19 cellular contexts compared by ENCODE assay signal in the genomic region with DNA sequence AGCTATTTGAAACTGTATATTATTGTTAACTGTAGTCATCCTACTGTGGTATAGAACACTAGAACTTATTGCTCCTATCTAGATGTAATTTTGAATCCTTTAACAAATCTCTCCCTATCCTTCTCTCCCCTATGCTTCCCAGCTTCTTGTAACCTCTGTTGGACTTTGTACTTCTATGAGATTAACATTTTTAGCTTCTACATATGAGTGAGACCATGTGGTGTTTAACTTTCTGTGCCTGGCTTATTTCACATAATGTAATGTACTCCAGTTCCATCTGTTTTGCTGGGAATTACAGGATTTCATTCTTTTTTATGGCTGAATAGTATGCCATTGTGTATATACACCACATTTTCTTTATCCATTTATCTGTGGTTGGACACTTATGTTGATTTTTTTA.
A peak's percentile ranks its signal among the peaks of the same experiment; 100 is the strongest.
DNase-seq lines count a peak whose midpoint lies in the region; FAIRE-seq and TF ChIP-seq lines count a peak whose summit lies in the region.
"Had no signal": no experiment of that assay in that cellular context is flagged by ENCODE, and none has a peak within 500 bp of the region (broad histone marks: within the 10 kb centered on the region; RNA-seq: fewer than 3 reads in every experiment).

No MANE protein-coding gene starts in this region.

- H3K4me3 ChIP-seq in KMS-11 (IDR thresholded peaks at IDR 0.05; ENCODE audit: insufficient read depth, low read depth, low read length), result no peak overlapping the region
- no peak overlapping the region for H3K4me3 ChIP-seq in SU-DHL-6 (ENCODE audit: insufficient read depth, low read length, poor library complexity, severe bottlenecking)
- H3K4me3 ChIP-seq: GM23248, HAP-1 had no signal

- H3K4me2 ChIP-seq in KMS-11, result peak overlapping the region; percentile 14; the same call in 1 of the 2 replicates
- H3K4me2 ChIP-seq in SU-DHL-6 (ENCODE audit: low read depth, low read length, poor library complexity, severe bottlenecking), result peak overlapping the region; percentile 62

- peak; percentile 21 for FAIRE-seq in GM18507 (lab: Jason Lieb, UNC)
- FAIRE-seq: GM19239 had no signal

- peak overlapping the region; percentile 30 for H3K27ac Mint-ChIP-seq in type B pancreatic cell
- H3K27ac Mint-ChIP-seq: CD8-positive, alpha-beta memory T cell had no signal

- peaks cover 14% of the 10 kb centered on the region; the same call in 1 of the 2 replicates for H3F3A ChIP-seq in SU-DHL-6 (ENCODE audit: insufficient read depth)

- H3K36me3 Mint-ChIP-seq in type B pancreatic cell, result peaks cover 2% of the 10 kb centered on the region

- no peaks in the 10 kb centered on the region for H3K9me3 ChIP-seq in SU-DHL-6 (ENCODE audit: insufficient read depth, low read length)
- H3K9me3 ChIP-seq: BE2C, HAP-1 had no signal

- H3K36me3 ChIP-seq in KMS-11 (ENCODE audit: insufficient read depth) (no peaks in the 10 kb centered on the region), SU-DHL-6 (ENCODE audit: low read length) (no peaks in the 10 kb centered on the region)
- H3K36me3 ChIP-seq: BE2C, HAP-1 had no signal

- no peaks in the 10 kb centered on the region for H4K20me1 ChIP-seq in KMS-11 (ENCODE audit: insufficient read depth)
- H4K20me1 ChIP-seq in SU-DHL-6 (ENCODE audit: low read depth, low read length), result no peaks in the 10 kb centered on the region

- H3K27me3 Mint-ChIP-seq in type B pancreatic cell, result no peaks in the 10 kb centered on the region
- H3K27me3 Mint-ChIP-seq: CD4-positive, CD25-positive, alpha-beta regulatory T cell; CD8-positive, alpha-beta memory T cell had no signal

- H3K27ac ChIP-seq in KMS-11 (no peak overlapping the region), SU-DHL-6 (ENCODE audit: low read depth, low read length) (peak overlapping the region; percentile 86)
- H3K27ac ChIP-seq: GM23248 had no signal

- peaks cover 39% of the 10 kb centered on the region for H3K4me1 ChIP-seq in KMS-11 (ENCODE audit: low read depth, poor library complexity, severe bottlenecking)
- H3K4me1 ChIP-seq: BE2C had no signal

- no peak overlapping the region for H3K9ac ChIP-seq in KMS-11
- H3K9ac ChIP-seq in SU-DHL-6 (ENCODE audit: low read length), result no peak overlapping the region
- H3K9ac ChIP-seq: GM23248 had no signal

- H3K9me3 Mint-ChIP-seq in type B pancreatic cell, result no peaks in the 10 kb centered on the region

- H3K27me3 ChIP-seq in KMS-11 (ENCODE audit: insufficient read depth, low read depth), result no peaks in the 10 kb centered on the region
- H3K27me3 ChIP-seq in SU-DHL-6 (ENCODE audit: low read length), result no peaks in the 10 kb centered on the region
- H3K27me3 ChIP-seq: BE2C had no signal

- DNase-seq in GM18507 (ENCODE audit: extremely low spot score, insufficient read length, low read depth) (no peak), type B pancreatic cell (ENCODE audit: extremely low spot score, unreplicated experiment) (no peak), NCI-H187 (lab: John Stamatoyannopoulos, UW) (no peak), NOMO-1 (lab: John Stamatoyannopoulos, UW; ENCODE audit: unreplicated experiment in 2 of 2) (no peak), NCI-H2171 (lab: John Stamatoyannopoulos, UW) (no peak)
- DNase-seq: ACHN; BE2C; C1 segment of cervical spinal cord; CD4-positive, CD25-positive, alpha-beta regulatory T cell; CD8-positive, alpha-beta memory T cell; COR-L47; DMS79 treated with DMSO at 0.1 percent for 48 hours; GF-D8; GM23248; KG1 had no signal

- H3K4me1 Mint-ChIP-seq in type B pancreatic cell (ENCODE audit: unreplicated experiment), result peaks cover 2% of the 10 kb centered on the region

- H2AFZ ChIP-seq in KMS-11 (ENCODE audit: low read depth) (no peak overlapping the region), SU-DHL-6 (ENCODE audit: low read depth, low read length, severe bottlenecking) (no peak overlapping the region)
- H2AFZ ChIP-seq: GM23248 had no signal

- H3K79me2 ChIP-seq in KMS-11 (ENCODE audit: insufficient read depth, low read depth) (no peaks in the 10 kb centered on the region), SU-DHL-6 (ENCODE audit: insufficient read depth, low read length) (no peaks in the 10 kb centered on the region)

- TF ChIP-seq CTCF in KMS-11 (conservative IDR thresholded peaks at IDR 0.05; ENCODE audit: low read depth, low read length), result no peak
- no peak for TF ChIP-seq CTCF in SU-DHL-6 (IDR thresholded peaks at IDR 0.05; ENCODE audit: insufficient read depth, low read length, poor library complexity, severe bottlenecking)
- TF ChIP-seq CTCF in type B pancreatic cell (conservative IDR thresholded peaks at IDR 0.05), result no peak

- H3K9me2 ChIP-seq in SU-DHL-6 (replicated peaks; ENCODE audit: insufficient read depth, low read length), result no peaks in the 10 kb centered on the region

- no peak overlapping the region for H3K4me3 Mint-ChIP-seq in type B pancreatic cell
- H3K4me3 Mint-ChIP-seq: CD4-positive, CD25-positive, alpha-beta regulatory T cell; CD8-positive, alpha-beta memory T cell had no signal
